Comparison of ENCODE assay signal across 17 cellular contexts in the genomic region with DNA sequence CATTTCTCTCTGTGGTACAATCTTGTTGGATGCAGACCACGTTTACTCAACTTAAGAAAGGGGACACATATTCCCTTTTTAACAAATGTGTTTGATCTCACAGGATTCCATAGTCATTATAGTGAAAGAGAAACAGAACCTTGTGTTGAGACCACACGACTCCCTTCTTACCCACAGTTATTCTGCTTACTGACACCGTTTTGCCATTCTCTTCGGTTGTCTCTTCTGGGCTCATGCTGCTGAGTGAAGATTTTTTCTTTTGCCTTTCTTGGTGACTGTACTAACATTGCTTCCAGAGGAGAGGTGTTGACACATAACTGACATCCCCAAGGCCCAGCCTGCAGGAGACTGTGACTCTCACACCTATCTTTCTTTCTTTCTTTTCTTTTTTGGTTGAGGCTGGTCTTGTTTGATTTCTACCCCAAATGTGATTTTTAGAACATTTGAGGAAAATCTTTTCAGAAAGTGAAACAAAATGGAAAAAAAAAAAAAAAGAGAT.
"Had no signal": no experiment of that assay in that cellular context is flagged by ENCODE, and none has a peak within 500 bp of the region (broad histone marks: within the 10 kb centered on the region; RNA-seq: fewer than 3 reads in every experiment).

No MANE protein-coding gene starts in this region.

- H3K27ac ChIP-seq: psoas muscle, right lobe of liver, spleen, uterus had no signal

- H3K27me3 ChIP-seq: right lobe of liver, spleen, uterus had no signal

- H3K4me1 ChIP-seq: right lobe of liver, spleen, uterus had no signal

- DNase-seq: activated B cell treated with CpG ODN at 0.5 μM for 24 hours; activated CD4-positive, alpha-beta T cell treated with anti-CD3 and anti-CD28 coated beads, Interleukin-2, amount 10 ng/mL, durations not matched to agents 24 days and 14 days; activated CD8-positive, alpha-beta memory T cell treated with anti-CD3 and anti-CD28 coated beads, Interleukin-2, amount 50 U/mL, for 48 hours; activated gamma-delta T cell treated with Interleukin-2 at 50 U/mL for 16 hours; activated naive CD8-positive, alpha-beta T cell treated with anti-CD3 and anti-CD28 coated beads for 36 hours; amygdala; central memory CD4-positive, alpha-beta T cell; cortex of kidney; effector CD4-positive, alpha-beta T cell; foreskin melanocyte; head of caudate nucleus; psoas muscle; right lobe of liver; spleen; stimulated activated naive CD8-positive, alpha-beta T cell treated with anti-CD3 and anti-CD28 coated beads, Interleukin-15, amount 100 ng/mL, for 72 hours; T-helper 17 cell; uterus had no signal

- H3K9me3 ChIP-seq: psoas muscle, right lobe of liver, spleen, uterus had no signal

- ATAC-seq: psoas muscle; right lobe of liver; stimulated activated naive CD8-positive, alpha-beta T cell treated with anti-CD3 and anti-CD28 coated beads, Interleukin-15, amount 100 ng/mL, for 72 hours; T-helper 17 cell had no signal

- H3K4me3 ChIP-seq: psoas muscle, right lobe of liver, spleen, uterus had no signal

- H3K36me3 ChIP-seq: right lobe of liver, spleen, uterus had no signal
